In genomic region chr3:129673897-129674797, GRCh38 we compare ENCODE assay signal across 1 cellular context.
TF ChIP-seq lines count a peak whose summit lies in the region.

No MANE protein-coding gene starts in this region.

TF ChIP-seq in SK-N-SH treated with all-trans-retinoic acid at 6 μM for 48 hours, 23 proteins besides CTCF, POLR2A, EP300 and RAD21 (continued from another document):
- TF ChIP-seq, protein P1, sequence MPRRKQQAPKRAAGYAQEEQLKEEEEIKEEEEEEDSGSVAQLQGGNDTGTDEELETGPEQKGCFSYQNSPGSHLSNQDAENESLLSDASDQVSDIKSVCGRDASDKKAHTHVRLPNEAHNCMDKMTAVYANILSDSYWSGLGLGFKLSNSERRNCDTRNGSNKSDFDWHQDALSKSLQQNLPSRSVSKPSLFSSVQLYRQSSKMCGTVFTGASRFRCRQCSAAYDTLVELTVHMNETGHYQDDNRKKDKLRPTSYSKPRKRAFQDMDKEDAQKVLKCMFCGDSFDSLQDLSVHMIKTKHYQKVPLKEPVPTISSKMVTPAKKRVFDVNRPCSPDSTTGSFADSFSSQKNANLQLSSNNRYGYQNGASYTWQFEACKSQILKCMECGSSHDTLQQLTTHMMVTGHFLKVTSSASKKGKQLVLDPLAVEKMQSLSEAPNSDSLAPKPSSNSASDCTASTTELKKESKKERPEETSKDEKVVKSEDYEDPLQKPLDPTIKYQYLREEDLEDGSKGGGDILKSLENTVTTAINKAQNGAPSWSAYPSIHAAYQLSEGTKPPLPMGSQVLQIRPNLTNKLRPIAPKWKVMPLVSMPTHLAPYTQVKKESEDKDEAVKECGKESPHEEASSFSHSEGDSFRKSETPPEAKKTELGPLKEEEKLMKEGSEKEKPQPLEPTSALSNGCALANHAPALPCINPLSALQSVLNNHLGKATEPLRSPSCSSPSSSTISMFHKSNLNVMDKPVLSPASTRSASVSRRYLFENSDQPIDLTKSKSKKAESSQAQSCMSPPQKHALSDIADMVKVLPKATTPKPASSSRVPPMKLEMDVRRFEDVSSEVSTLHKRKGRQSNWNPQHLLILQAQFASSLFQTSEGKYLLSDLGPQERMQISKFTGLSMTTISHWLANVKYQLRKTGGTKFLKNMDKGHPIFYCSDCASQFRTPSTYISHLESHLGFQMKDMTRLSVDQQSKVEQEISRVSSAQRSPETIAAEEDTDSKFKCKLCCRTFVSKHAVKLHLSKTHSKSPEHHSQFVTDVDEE (CRISPR knock-in tag; IDR thresholded peaks at IDR 0.05): no peak
